Comparison of ENCODE assay signal across 1 cellular context in genomic region chr3:19765954-19766353, GRCh38.
TF ChIP-seq lines count a peak whose summit lies in the region.

No MANE protein-coding gene starts in this region.

TF ChIP-seq in GM23338, 12 proteins besides CTCF, POLR2A, EP300 and RAD21 (continued from another document):
- no peak for TF ChIP-seq ZNF462 (CRISPR knock-in tag; IDR thresholded peaks at IDR 0.05)
- TF ChIP-seq CREB1 (CRISPR knock-in tag; IDR thresholded peaks at IDR 0.05; ENCODE audit: low read depth), result no peak
- TF ChIP-seq JUNB (IDR thresholded peaks at IDR 0.05; ENCODE audit: unreplicated experiment), result no peak
- no peak for TF ChIP-seq ETS1 (IDR thresholded peaks at IDR 0.05)
- TF ChIP-seq ZNF114 (CRISPR knock-in tag; IDR thresholded peaks at IDR 0.05), result no peak
- no peak for TF ChIP-seq EZH2 (IDR thresholded peaks at IDR 0.05; ENCODE audit: low read depth, unreplicated experiment)
- no peak for TF ChIP-seq REST (IDR thresholded peaks at IDR 0.05; ENCODE audit: unreplicated experiment)
- TF ChIP-seq STAT1 (IDR thresholded peaks at IDR 0.05; ENCODE audit: unreplicated experiment), result no peak
- no peak for TF ChIP-seq ZNF331 (CRISPR knock-in tag; IDR thresholded peaks at IDR 0.05; ENCODE audit: low read depth)
- TF ChIP-seq NANOG (IDR thresholded peaks at IDR 0.05; ENCODE audit: borderline replicate concordance), result no peak
TF ChIP-seq in GM23338: peak in this region for 0.
